ENCODE assay signal across 13 cellular contexts in the genomic region with DNA sequence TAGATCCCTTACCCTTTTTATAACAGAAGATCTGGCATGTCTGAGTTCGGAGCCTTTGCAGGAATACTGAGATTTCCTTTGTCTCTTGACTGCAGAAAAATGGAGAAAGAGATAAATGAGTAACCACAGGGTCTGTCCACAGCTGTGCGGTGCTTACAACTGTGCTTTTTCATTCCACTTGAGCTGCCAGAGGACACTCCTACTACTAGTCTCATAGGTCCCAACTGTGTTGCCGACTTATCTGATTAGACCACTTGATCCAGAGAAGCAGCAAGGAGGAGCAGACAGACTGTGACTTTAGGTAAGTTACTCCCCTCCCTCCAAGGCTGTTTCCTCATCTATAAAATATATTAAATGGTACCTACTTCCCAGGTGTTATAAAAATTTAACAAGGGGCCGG.
"Had no signal": no experiment of that assay in that cellular context is flagged by ENCODE, and none has a peak within 500 bp of the region (broad histone marks: within the 10 kb centered on the region; RNA-seq: fewer than 3 reads in every experiment).

No MANE protein-coding gene starts in this region.

- H3K36me3 ChIP-seq: left ventricle myocardium inferior, thoracic aorta had no signal

- H3K4me1 ChIP-seq: left ventricle myocardium inferior had no signal

- H3K27ac ChIP-seq: dorsolateral prefrontal cortex, left ventricle myocardium inferior, thoracic aorta had no signal

- H3K4me3 ChIP-seq: dorsolateral prefrontal cortex, left ventricle myocardium inferior, thoracic aorta had no signal

- H3K9me3 Mint-ChIP-seq: activated naive CD4-positive, alpha-beta T cell treated with anti-CD3 and anti-CD28 coated beads for 36 hours; activated T-helper 2 cell treated with anti-CD3 and anti-CD28 coated beads, Interferon-gamma antibody, Interleukin-2, Interleukin-4, amounts not matched to agents 10 μg/mL and 5 μg/mL and 100 μg/mL, durations not matched to agents 14 hours and 24 hours and 36 hours; memory B cell; natural killer cell treated with Interleukin-12 subunit alpha and Interleukin-12 subunit beta and Interleukin-15 and Interleukin-18, amount 100 ng/mL, for 72 hours had no signal

- H3K4me3 Mint-ChIP-seq: activated naive CD4-positive, alpha-beta T cell treated with anti-CD3 and anti-CD28 coated beads for 36 hours; memory B cell; natural killer cell treated with Interleukin-12 subunit alpha and Interleukin-12 subunit beta and Interleukin-15 and Interleukin-18, amount 100 ng/mL, for 72 hours had no signal

- H3K27ac Mint-ChIP-seq: activated naive CD4-positive, alpha-beta T cell treated with anti-CD3 and anti-CD28 coated beads for 36 hours; activated T-helper 2 cell treated with anti-CD3 and anti-CD28 coated beads, Interferon-gamma antibody, Interleukin-2, Interleukin-4, amounts not matched to agents 10 μg/mL and 5 μg/mL and 100 μg/mL, durations not matched to agents 14 hours and 24 hours and 36 hours; memory B cell; natural killer cell treated with Interleukin-12 subunit alpha and Interleukin-12 subunit beta and Interleukin-15 and Interleukin-18, amount 100 ng/mL, for 72 hours had no signal

- DNase-seq: activated CD4-positive, alpha-beta T cell treated with anti-CD3 and anti-CD28 coated beads, Interleukin-2, amount 50 U/mL, for 4 hours; activated CD4-positive, CD25-positive, alpha-beta regulatory T cell treated with anti-CD3 and anti-CD28 coated beads, Interleukin-2, amount 50 U/mL, for 72 hours; activated naive CD4-positive, alpha-beta T cell treated with anti-CD3 and anti-CD28 coated beads for 36 hours; activated T-cell treated with anti-CD3 and anti-CD28 coated beads for 4 hours; dorsolateral prefrontal cortex; islet precursor cell; left ventricle myocardium inferior; stimulated activated CD4-positive, alpha-beta T cell treated with anti-CD3 and anti-CD28 coated beads, Interleukin-12 subunit alpha, Interleukin-12 subunit beta, amount 100 ng/mL, for 4 hours; stimulated activated CD4-positive, alpha-beta T cell treated with anti-CD3 and anti-CD28 coated beads, Interleukin-2, amount 100 ng/mL, for 24 hours had no signal

- H3K36me3 Mint-ChIP-seq: memory B cell; natural killer cell treated with Interleukin-12 subunit alpha and Interleukin-12 subunit beta and Interleukin-15 and Interleukin-18, amount 100 ng/mL, for 72 hours had no signal

- H3K4me1 Mint-ChIP-seq: memory B cell had no signal

- H3K27me3 ChIP-seq: dorsolateral prefrontal cortex had no signal

- ATAC-seq: natural killer cell treated with Interleukin-12 subunit alpha and Interleukin-12 subunit beta and Interleukin-15 and Interleukin-18, amount 100 ng/mL, for 72 hours had no signal

- H3K9me3 ChIP-seq: left ventricle myocardium inferior, thoracic aorta had no signal
